8 cellular contexts compared by ENCODE assay signal in the genomic region with DNA sequence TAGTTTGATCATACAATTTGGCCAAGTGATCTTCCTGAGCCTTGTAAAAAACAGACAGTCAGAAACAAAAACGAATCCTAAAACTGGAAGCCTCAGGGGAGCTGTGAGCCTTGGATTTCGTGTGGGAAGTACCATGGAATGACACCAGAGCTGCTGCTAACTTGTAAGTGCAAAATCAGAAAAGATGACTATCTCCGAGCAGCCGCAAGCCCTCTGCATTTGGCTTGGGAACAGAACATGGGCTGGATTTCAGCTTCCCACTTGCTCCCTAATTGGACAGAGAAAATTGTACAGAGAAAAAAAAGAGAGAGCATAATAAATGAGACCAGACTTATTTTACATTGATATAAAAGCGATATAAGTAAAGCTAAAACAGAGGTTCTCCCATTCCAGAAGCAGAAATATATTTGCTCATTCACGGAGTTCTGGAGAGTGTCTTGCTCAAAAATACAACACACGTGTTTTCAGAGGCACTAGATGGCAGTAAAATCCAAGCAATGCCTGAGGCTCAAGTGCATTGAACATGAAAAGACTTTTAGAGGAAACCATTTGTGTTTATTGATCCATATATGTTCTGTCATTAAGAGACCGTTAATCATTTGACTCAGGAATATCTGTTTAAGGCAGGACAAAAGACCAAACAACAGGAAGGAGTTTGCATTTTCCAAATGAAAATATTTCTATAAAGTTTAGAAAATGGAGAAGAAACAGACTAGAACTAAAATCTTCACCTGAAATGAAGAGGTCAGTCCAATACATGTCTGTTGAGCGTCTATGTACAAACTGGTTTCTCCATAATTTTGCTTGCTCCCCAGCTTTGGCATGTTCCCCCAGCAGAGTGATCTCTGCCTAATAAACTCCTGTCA.
DNase-seq lines count a peak whose midpoint lies in the region; ATAC-seq, FAIRE-seq and TF ChIP-seq lines count a peak whose summit lies in the region.

No MANE protein-coding gene starts in this region.

- peak; percentile 52; the same call in 1 of the 2 replicates for TF ChIP-seq CTCF in HEK293 (tag by site-specific recombination; IDR thresholded peaks at IDR 0.05)
- TF ChIP-seq CTCF in cardiac muscle cell (IDR thresholded peaks at IDR 0.05; ENCODE audit: low read depth, low read length) = peak; percentile 50
- TF ChIP-seq CTCF in thoracic aorta (IDR thresholded peaks at IDR 0.05) = peak; percentile 35

- no peak for TF ChIP-seq POLR2A in H54 (IDR thresholded peaks at IDR 0.05; ENCODE audit: low read depth, low read length)

- no peak for FAIRE-seq in H54 (lab: Jason Lieb, UNC)

- CTCF ChIA-PET in HEK293 (lab: Yijun Ruan, JAX) = interaction anchor here (0.6 to 1.1 kb wide), 5 partner anchors 28 to 1394 kb away, joined by 3 to 9 read pairs (median 3); no protein-coding TSS in a partner anchor

- H3K27me3 ChIP-seq in cardiac muscle cell (no peaks in the 10 kb centered on the region), thoracic aorta (replicated peaks; ENCODE audit: insufficient read depth) (no peaks in the 10 kb centered on the region)

- no peaks in the 10 kb centered on the region for H3K9me3 ChIP-seq in HEK293 (ENCODE audit: control insufficient read depth, insufficient read depth, low read depth, low read length)
- no peaks in the 10 kb centered on the region for H3K9me3 ChIP-seq in cardiac muscle cell (ENCODE audit: low read depth)
- no peaks in the 10 kb centered on the region for H3K9me3 ChIP-seq in thoracic aorta

- POLR2A ChIA-PET in HEK293 (lab: Yijun Ruan, JAX) = no interaction called here

- H3K4me3 ChIP-seq in HEK293 (ENCODE audit: low read depth, low read length) (no peak overlapping the region), cardiac muscle cell (no peak overlapping the region), thoracic aorta (no peak overlapping the region)

- ATAC-seq in thoracic aorta (ENCODE audit: insufficient number of reproducible peaks, low FRiP score, low read depth) = no peak

- H3K36me3 ChIP-seq in HEK293 (ENCODE audit: control insufficient read depth in 2 of 2, insufficient read depth in 1 of 2, low read length in 2 of 2) = no peaks in the 10 kb centered on the region
- no peaks in the 10 kb centered on the region for H3K36me3 ChIP-seq in cardiac muscle cell
- H3K36me3 ChIP-seq in thoracic aorta = no peaks in the 10 kb centered on the region

- H3K4me1 ChIP-seq in HEK293 (ENCODE audit: control insufficient read depth, insufficient read depth, low read length) (no peaks in the 10 kb centered on the region), cardiac muscle cell (ENCODE audit: low read depth) (peaks cover 9% of the 10 kb centered on the region), thoracic aorta (ENCODE audit: control insufficient read depth in 1 of 2, low read depth in 2 of 2) (no peaks in the 10 kb centered on the region)

- no peak overlapping the region for H3K27ac ChIP-seq in HEK293 (ENCODE audit: extremely low read depth, low read depth, low read length)
- no peak overlapping the region for H3K27ac ChIP-seq in cardiac muscle cell
- H3K27ac ChIP-seq in thoracic aorta = no peak overlapping the region

- DNase-seq in Ammon's horn (ENCODE audit: low spot score) (peak; percentile 91), SHP77 treated with DMSO at 0.1 percent for 48 hours (lab: John Stamatoyannopoulos, UW) (peak; percentile 14), cardiac muscle cell (ENCODE audit: low read depth in 1 of 2, low spot score in 1 of 2) (peak; percentile 40 to 55), thoracic aorta (ENCODE audit: low spot score) (no peak), H54 (ENCODE audit: insufficient read length, low spot score) (no peak)
- DNase-seq in central memory CD4-positive, alpha-beta T cell = no peak
- DNase-seq in activated CD4-positive, alpha-beta T cell treated with anti-CD3 and anti-CD28 coated beads, Interleukin-2, amount 50 U/mL, for 4 hours = no peak

TF ChIP-seq in HEK293, 187 proteins besides CTCF, POLR2A, EP300 and RAD21:
- no peak for TF ChIP-seq ZNF202 (tag by site-specific recombination; IDR thresholded peaks at IDR 0.05; ENCODE audit: borderline replicate concordance)
- peak; percentile 73 for TF ChIP-seq ZNF654 (tag by site-specific recombination; IDR thresholded peaks at IDR 0.05; ENCODE audit: low read depth)
- TF ChIP-seq ZBTB48 (tag by site-specific recombination; IDR thresholded peaks at IDR 0.05) = no peak

Comparison
In these comparisons a context has a peak if more than half of its experiments do, and no peak if none do; other contexts are left out.
1. DNase-seq: peak in Ammon's horn (single experiment), SHP77 treated with DMSO at 0.1 percent for 48 hours (single experiment) and cardiac muscle cell (2 of 2); none in thoracic aorta (single experiment), central memory CD4-positive, alpha-beta T cell (single experiment), activated CD4-positive, alpha-beta T cell treated with anti-CD3 and anti-CD28 coated beads, Interleukin-2, amount 50 U/mL, for 4 hours (0 of 2) and H54 (single experiment).
2. Peak in every context shown above with its lines, with median percentiles within 50 percentile points of each other: CTCF ChIP-seq.